Comparison of ENCODE assay signal across 8 cellular contexts in genomic region chr12:102061556-102062418, GRCh38. TPM values are rescaled to one million over a fixed set of nuclear protein-coding genes. Genes with fewer than 3 reads are reported as not detected.
DNase-seq lines count a peak whose midpoint lies in the region; ATAC-seq and TF ChIP-seq lines count a peak whose summit lies in the region.

Gene WASHC3 (minus strand): TSS chr12:102061991. CDS start chr12:102061962, 29 bp downstream.

- TF ChIP-seq CTCF in VCaP (conservative IDR thresholded peaks at IDR 0.05) (no peak), breast epithelium (IDR thresholded peaks at IDR 0.05) (no peak)

- H2AFZ ChIP-seq in ACC112 (ENCODE audit: low read length, unreplicated experiment): peak within 1 kb of the TSS; percentile 69

- H3K36me3 ChIP-seq in ACC112 (ENCODE audit: insufficient read depth, low read length): peaks cover 18% of the 10 kb centered on the region
- no peaks in the 10 kb centered on the region for H3K36me3 ChIP-seq in breast epithelium
- H3K36me3 ChIP-seq in iPS-18a (ENCODE audit: control insufficient read depth, low read depth, low read length): no peaks in the 10 kb centered on the region
- H3K36me3 ChIP-seq in skeletal muscle satellite cell (ENCODE audit: insufficient read depth, low read length): peaks cover 12% of the 10 kb centered on the region

- H3K79me2 ChIP-seq in ACC112 (ENCODE audit: control insufficient read depth, insufficient read depth, low read length, unreplicated experiment): peaks cover 12% of the 10 kb centered on the region

- no peaks in the 10 kb centered on the region for H3K27me3 ChIP-seq in ACC112 (ENCODE audit: insufficient read depth, low read length)
- no peaks in the 10 kb centered on the region for H3K27me3 ChIP-seq in breast epithelium
- no peaks in the 10 kb centered on the region for H3K27me3 ChIP-seq in iPS-18a (ENCODE audit: control insufficient read depth, insufficient read depth, low read length)
- no peaks in the 10 kb centered on the region for H3K27me3 ChIP-seq in skeletal muscle satellite cell (ENCODE audit: control insufficient read depth, insufficient read depth, low read length)

- intact Hi-C loops in breast epithelium (cut with DNase I; ENCODE audit: low total_unique reads): no loop called here

- peak within 1 kb of the TSS; percentile 61 for H3K9ac ChIP-seq in iPS-18a (ENCODE audit: low read length)
- peak within 1 kb of the TSS; percentile 93 for H3K9ac ChIP-seq in skeletal muscle satellite cell (ENCODE audit: low read depth, low read length)

- peak within 1 kb of the TSS; percentile 82 for H3K4me2 ChIP-seq in skeletal muscle satellite cell (ENCODE audit: low read length)

- H3K4me3 ChIP-seq in ACC112 (ENCODE audit: low read depth, low read length): peak within 1 kb of the TSS; percentile 89
- peak within 1 kb of the TSS; percentile 81 to 94 (median 86) for H3K4me3 ChIP-seq in breast epithelium
- peak within 1 kb of the TSS; percentile 88 for H3K4me3 ChIP-seq in iPS-18a (ENCODE audit: low read length)
- H3K4me3 ChIP-seq in skeletal muscle satellite cell (ENCODE audit: low read length): peak within 1 kb of the TSS; percentile 90

- peak; percentile 91 for ATAC-seq in GM18870 (IDR thresholded peaks at IDR 0.05; ENCODE audit: unreplicated experiment)
- ATAC-seq in HG03135 (IDR thresholded peaks at IDR 0.05; ENCODE audit: unreplicated experiment): peak; percentile 94

- TF ChIP-seq POLR2A in breast epithelium (IDR thresholded peaks at IDR 0.05): peak; percentile 71

- H3K4me1 ChIP-seq in ACC112 (ENCODE audit: control insufficient read depth, insufficient read depth, low read length, unreplicated experiment) (no peaks in the 10 kb centered on the region), breast epithelium (no peaks in the 10 kb centered on the region), iPS-18a (ENCODE audit: control insufficient read depth, low read depth, low read length) (peaks cover 5% of the 10 kb centered on the region), skeletal muscle satellite cell (ENCODE audit: control insufficient read depth, insufficient read depth, low read length) (peaks cover 4% of the 10 kb centered on the region)

- H3K27ac ChIP-seq in ACC112 (ENCODE audit: low read depth, low read length): peak within 1 kb of the TSS; percentile 5; the same call in 1 of the 2 replicates
- H3K27ac ChIP-seq in VCaP: peak within 1 kb of the TSS; percentile 83
- H3K27ac ChIP-seq in breast epithelium: peak within 1 kb of the TSS; percentile 95 to 96
- no peak within 1 kb of the TSS for H3K27ac ChIP-seq in iPS-18a (ENCODE audit: low read length)

- no peaks in the 10 kb centered on the region for H3K9me3 ChIP-seq in breast epithelium
- no peaks in the 10 kb centered on the region for H3K9me3 ChIP-seq in iPS-18a (ENCODE audit: control insufficient read depth, low read depth, low read length)
- H3K9me3 ChIP-seq in skeletal muscle satellite cell (replicated peaks; ENCODE audit: low read length): no peaks in the 10 kb centered on the region

- peak; percentile 83 for DNase-seq in NCI-H2196 treated with DMSO at 0.1 percent for 48 hours (lab: John Stamatoyannopoulos, UW; ENCODE audit: unreplicated experiment)
- DNase-seq in breast epithelium (ENCODE audit: low spot score in 2 of 2): peak; percentile 94

RNA-seq across cellular contexts. Expression of gene WASHC3, which starts in this region (rescaled TPM):
- 10 to 100 TPM; 68.1 to 99.9 (median 74.1) TPM for total RNA-seq in breast epithelium
- 81.4 and 93.9 TPM in 2 replicates for total RNA-seq in skeletal muscle satellite cell (2012; rRNA removed)
